1 cellular context compared by ENCODE assay signal in genomic region chr1:156247460-156248322, GRCh38.
TF ChIP-seq lines count a peak whose summit lies in the region.

TSS of gene PAQR6 (minus strand) at chr1:156248056. CDS start at chr1:156246731, 1,325 bp downstream.

TF ChIP-seq in WTC11, 78 proteins besides CTCF, POLR2A, EP300 and RAD21 (continued from another document):
- no peak for TF ChIP-seq PRDM15 (CRISPR knock-in tag; IDR thresholded peaks at IDR 0.05)
- TF ChIP-seq ZBTB43 (CRISPR knock-in tag; IDR thresholded peaks at IDR 0.05): no peak
- TF ChIP-seq FOXJ3 (CRISPR knock-in tag; IDR thresholded peaks at IDR 0.05; ENCODE audit: borderline replicate concordance): no peak
- no peak for TF ChIP-seq MXD4 (CRISPR knock-in tag; IDR thresholded peaks at IDR 0.05; ENCODE audit: borderline replicate concordance)
- TF ChIP-seq SP1 (CRISPR knock-in tag; conservative IDR thresholded peaks at IDR 0.05): no peak
- no peak for TF ChIP-seq ZNF281 (CRISPR knock-in tag; IDR thresholded peaks at IDR 0.05)
- TF ChIP-seq ERG (CRISPR knock-in tag; IDR thresholded peaks at IDR 0.05): no peak
- no peak for TF ChIP-seq ZNF138 (CRISPR knock-in tag; conservative IDR thresholded peaks at IDR 0.05)
- TF ChIP-seq CREB1 (CRISPR knock-in tag; IDR thresholded peaks at IDR 0.05): no peak
- TF ChIP-seq ELF4 (CRISPR knock-in tag; IDR thresholded peaks at IDR 0.05; ENCODE audit: low read depth): no peak
- no peak for TF ChIP-seq IRF2 (CRISPR knock-in tag; IDR thresholded peaks at IDR 0.05; ENCODE audit: borderline replicate concordance, low read depth)
- TF ChIP-seq ZNF121 (CRISPR knock-in tag; IDR thresholded peaks at IDR 0.05): no peak
- no peak for TF ChIP-seq ZNF219 (CRISPR knock-in tag; IDR thresholded peaks at IDR 0.05; ENCODE audit: borderline replicate concordance)
- TF ChIP-seq NFE2L1 (CRISPR knock-in tag; IDR thresholded peaks at IDR 0.05): no peak
- TF ChIP-seq TEAD4 (CRISPR knock-in tag; IDR thresholded peaks at IDR 0.05): no peak
